ENCODE assay signal across 4 cellular contexts in genomic region chr17:18478362-18478761, GRCh38. TPM values are rescaled to one million over a fixed set of nuclear protein-coding genes. Genes with fewer than 3 reads are reported as not detected.
"Had no signal": no experiment of that assay in that cellular context is flagged by ENCODE, and none has a peak within 500 bp of the region (broad histone marks: within the 10 kb centered on the region; RNA-seq: fewer than 3 reads in every experiment).

No MANE protein-coding gene starts in this region.

RNA-seq across cellular contexts. Expression of gene LGALS9C, which starts 1.8 kb away (rescaled TPM):
- total RNA-seq: K562, M059J, SJCRH30 had no signal
- polyA plus RNA-seq: IgD-negative memory B cell, K562 had no signal
